ENCODE assay signal across 31 cellular contexts in the genomic region with DNA sequence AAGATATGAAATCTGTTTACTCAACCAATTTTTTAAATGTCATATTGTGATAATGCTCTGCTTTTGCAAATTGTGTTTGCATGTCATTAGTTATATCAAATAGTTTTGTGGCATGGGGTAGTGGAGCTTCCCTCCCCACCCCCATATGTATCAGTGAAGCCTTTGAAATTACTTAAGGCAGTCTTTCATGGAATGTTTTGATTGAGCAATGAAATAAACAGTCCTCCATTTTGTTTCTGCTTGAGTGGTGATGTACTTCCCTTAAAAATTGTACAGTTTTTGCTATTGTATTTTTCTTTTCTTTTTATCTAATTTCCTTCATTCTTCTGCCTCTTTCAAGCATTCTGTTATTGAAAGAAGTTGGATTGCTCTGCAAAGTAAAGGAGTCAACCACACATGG. TPM values are rescaled to one million over a fixed set of nuclear protein-coding genes. Genes with fewer than 3 reads are reported as not detected.
"Had no signal": no experiment of that assay in that cellular context is flagged by ENCODE, and none has a peak within 500 bp of the region (broad histone marks: within the 10 kb centered on the region; RNA-seq: fewer than 3 reads in every experiment).

No MANE protein-coding gene starts in this region.

- ATAC-seq: activated CD4-positive, CD25-positive, alpha-beta regulatory T cell treated with anti-CD3 and anti-CD28 coated beads, Interleukin-2, amount 50 U/mL, for 24 hours; activated naive CD4-positive, alpha-beta T cell treated with anti-CD3 and anti-CD28 coated beads, Interleukin-2, amount 50 U/mL, for 72 hours; activated T-cell treated with anti-CD3 and anti-CD28 coated beads, Interleukin-2, amount 50 U/mL, for 4 hours; activated T-helper 17 cell treated with anti-CD3 and anti-CD28 coated beads, Interleukin-2, amount 50 U/mL, for 72 hours; body of pancreas; left lobe of liver; lower lobe of right lung; natural killer cell; right lobe of liver had no signal

- H3K36me3 ChIP-seq: colonic mucosa, lower lobe of right lung, right lobe of liver, thyroid gland, upper lobe of left lung, WERI-Rb-1 had no signal

- H3K4me3 Mint-ChIP-seq: activated CD4-positive, alpha-beta memory T cell treated with anti-CD3 and anti-CD28 coated beads for 36 hours; activated CD4-positive, alpha-beta T cell treated with anti-CD3 and anti-CD28 coated beads, Interleukin-2, amount 10 ng/mL, durations not matched to agents 24 days and 14 days; activated T-cell treated with anti-CD3 and anti-CD28 coated beads, Interleukin-2, amount 50 U/mL, for 4 hours; activated T-helper 17 cell treated with anti-CD3 and anti-CD28 coated beads, Interleukin-2, amount 50 U/mL, for 72 hours; immature natural killer cell; natural killer cell; stimulated activated naive CD8-positive, alpha-beta T cell treated with anti-CD3 and anti-CD28 coated beads, Interleukin-15, Interleukin-2, amounts not matched to agents 100 ng/mL and 50 ng/mL, for 24 hours; T-helper 1 cell treated with Interleukin-12 subunit alpha and Interleukin-12 subunit beta and Interleukin-4 antibody, amounts not matched to agents 30 μg/mL and 1 μg/mL, for 36 hours had no signal

- H3K27ac ChIP-seq: body of pancreas, colonic mucosa, lower lobe of right lung, right lobe of liver, skin epidermis, thyroid gland, upper lobe of left lung, WERI-Rb-1 had no signal

- H3K9me3 Mint-ChIP-seq: activated CD4-positive, alpha-beta memory T cell treated with anti-CD3 and anti-CD28 coated beads for 36 hours; activated CD4-positive, alpha-beta T cell treated with anti-CD3 and anti-CD28 coated beads, Interleukin-2, amount 10 ng/mL, durations not matched to agents 24 days and 14 days; activated naive CD4-positive, alpha-beta T cell treated with anti-CD3 and anti-CD28 coated beads, Interleukin-2, amount 50 U/mL, for 72 hours; activated T-cell treated with anti-CD3 and anti-CD28 coated beads, Interleukin-2, amount 50 U/mL, for 4 hours; activated T-helper 17 cell treated with anti-CD3 and anti-CD28 coated beads, Interleukin-2, amount 50 U/mL, for 72 hours; natural killer cell; stimulated activated naive CD8-positive, alpha-beta T cell treated with anti-CD3 and anti-CD28 coated beads, Interleukin-15, Interleukin-2, amounts not matched to agents 100 ng/mL and 50 ng/mL, for 24 hours; T-helper 1 cell treated with Interleukin-12 subunit alpha and Interleukin-12 subunit beta and Interleukin-4 antibody, amounts not matched to agents 30 μg/mL and 1 μg/mL, for 36 hours had no signal

- H3K9me3 ChIP-seq: body of pancreas, colonic mucosa, lower lobe of right lung, right lobe of liver, thyroid gland, upper lobe of left lung had no signal

- DNase-seq: activated CD4-positive, alpha-beta memory T cell treated with anti-CD3 and anti-CD28 coated beads for 36 hours; activated CD4-positive, alpha-beta T cell treated with anti-CD3 and anti-CD28 coated beads, Interleukin-2, amount 10 ng/mL, durations not matched to agents 24 days and 14 days; activated T-cell treated with anti-CD3 and anti-CD28 coated beads, Interleukin-2, amount 50 U/mL, for 4 hours; aorta; body of pancreas; colonic mucosa; effector memory CD4-positive, alpha-beta T cell; head of caudate nucleus; hypothalamus; immature natural killer cell; lower lobe of right lung; mesendoderm; natural killer cell; right lobe of liver; stimulated activated CD4-positive, alpha-beta T cell treated with anti-CD3 and anti-CD28 coated beads, Interleukin-12 subunit alpha, Interleukin-12 subunit beta, amount 100 ng/mL, for 4 hours; stimulated activated CD4-positive, alpha-beta T cell treated with anti-CD3 and anti-CD28 coated beads, Interleukin-4, amount 100 ng/mL, for 1 hour; SW 1271; T-helper 9 cell; thyroid gland; upper lobe of left lung; WERI-Rb-1 had no signal

- H3K4me1 ChIP-seq: colonic mucosa had no signal

- H3K27ac Mint-ChIP-seq: activated CD4-positive, alpha-beta memory T cell treated with anti-CD3 and anti-CD28 coated beads for 36 hours; activated CD4-positive, alpha-beta T cell treated with anti-CD3 and anti-CD28 coated beads, Interleukin-2, amount 10 ng/mL, durations not matched to agents 24 days and 14 days; activated naive CD4-positive, alpha-beta T cell treated with anti-CD3 and anti-CD28 coated beads, Interleukin-2, amount 50 U/mL, for 72 hours; activated T-helper 17 cell treated with anti-CD3 and anti-CD28 coated beads, Interleukin-2, amount 50 U/mL, for 72 hours; immature natural killer cell; natural killer cell; stimulated activated naive CD8-positive, alpha-beta T cell treated with anti-CD3 and anti-CD28 coated beads, Interleukin-15, Interleukin-2, amounts not matched to agents 100 ng/mL and 50 ng/mL, for 24 hours; T-helper 1 cell treated with Interleukin-12 subunit alpha and Interleukin-12 subunit beta and Interleukin-4 antibody, amounts not matched to agents 30 μg/mL and 1 μg/mL, for 36 hours had no signal

- H3K36me3 Mint-ChIP-seq: natural killer cell had no signal

- H3K4me3 ChIP-seq: body of pancreas, colonic mucosa, lower lobe of right lung, right lobe of liver, skin epidermis, thyroid gland, upper lobe of left lung had no signal

- H3K27me3 ChIP-seq: body of pancreas, right lobe of liver, thyroid gland had no signal

RNA-seq across cellular contexts. Expression of gene SOWAHA, which starts 3.5 kb away (rescaled TPM):
- total RNA-seq: activated CD4-positive, alpha-beta memory T cell treated with anti-CD3 and anti-CD28 coated beads for 36 hours; activated naive CD4-positive, alpha-beta T cell treated with anti-CD3 and anti-CD28 coated beads, Interleukin-2, amount 50 U/mL, for 72 hours; activated T-helper 17 cell treated with anti-CD3 and anti-CD28 coated beads, Interleukin-2, amount 50 U/mL, for 72 hours; dermis microvascular lymphatic vessel endothelial cell; mononuclear cell; natural killer cell; posterior vena cava had no signal
- polyA plus RNA-seq: immature natural killer cell had no signal
